Comparison of ENCODE assay signal across 8 cellular contexts in genomic region chr12:56299308-56299852, GRCh38. TPM values are rescaled to one million over a fixed set of nuclear protein-coding genes. Genes with fewer than 3 reads are reported as not detected.
DNase-seq lines count a peak whose midpoint lies in the region; ATAC-seq and TF ChIP-seq lines count a peak whose summit lies in the region.

No MANE protein-coding gene starts in this region.

- H3K4me1 Mint-ChIP-seq in stimulated activated naive CD8-positive, alpha-beta T cell treated with anti-CD3 and anti-CD28 coated beads, Interleukin-15, Interleukin-2, amounts not matched to agents 100 ng/mL and 50 ng/mL, for 24 hours (ENCODE audit: low read depth) = peaks cover 56% of the 10 kb centered on the region

- TF ChIP-seq CTCF in Peyer's patch (IDR thresholded peaks at IDR 0.05) (no peak), liver (IDR thresholded peaks at IDR 0.05; ENCODE audit: low read depth, low read length, missing input control) (no peak), stomach (IDR thresholded peaks at IDR 0.05) (no peak)

- no peak for ATAC-seq in stimulated activated naive CD8-positive, alpha-beta T cell treated with anti-CD3 and anti-CD28 coated beads, Interleukin-15, Interleukin-2, amounts not matched to agents 100 U/mL and 50 U/mL, for 24 hours
- ATAC-seq in GM21360 (IDR thresholded peaks at IDR 0.05; ENCODE audit: unreplicated experiment) = no peak

- intact Hi-C loops in stomach (cut with DNase I; ENCODE audit: low total_unique reads) = no loop called here

- no peak for TF ChIP-seq RAD21 in liver (IDR thresholded peaks at IDR 0.05)

- no peak for TF ChIP-seq EP300 in stomach (IDR thresholded peaks at IDR 0.05)

- H3K36me3 ChIP-seq in Peyer's patch (peaks cover 0 to 21% (median 0%) of the 10 kb centered on the region in 3 donors), liver (ENCODE audit: control insufficient read depth in 4 of 4, insufficient read depth in 3 of 4, low read depth in 1 of 4, low read length in 3 of 4) (peaks cover 0 to 2% (median 0%) of the 10 kb centered on the region in 4 donors), stomach (peaks cover 0 to 36% (median 24%) of the 10 kb centered on the region in 4 donors)

- peak overlapping the region; percentile 89 to 98 (median 92) for H3K27ac ChIP-seq in Peyer's patch
- peak overlapping the region; percentile 86 for H3K27ac ChIP-seq in caudate nucleus (ENCODE audit: low read depth, low read length)
- H3K27ac ChIP-seq in liver (ENCODE audit: low read depth in 1 of 2, low read length in 2 of 2) = peak overlapping the region; percentile 86 to 95
- H3K27ac ChIP-seq in stomach = peak overlapping the region; percentile 94 to 98 (median 97)

- H3K4me1 ChIP-seq in Peyer's patch = peaks cover 0 to 49% (median 15%) of the 10 kb centered on the region in 4 donors
- H3K4me1 ChIP-seq in liver (ENCODE audit: control insufficient read depth in 4 of 4, insufficient read depth in 4 of 4, low read length in 3 of 4) = peaks cover 15 to 63% (median 59%) of the 10 kb centered on the region in 4 donors
- peaks cover 40 to 74% (median 54%) of the 10 kb centered on the region in 4 donors for H3K4me1 ChIP-seq in stomach

- peak overlapping the region; percentile 67 to 93 (median 78) for H3K4me3 ChIP-seq in Peyer's patch
- peak overlapping the region; percentile 70 to 97 (median 96) for H3K4me3 ChIP-seq in liver (ENCODE audit: low read depth in 1 of 3, low read length in 3 of 3)
- H3K4me3 ChIP-seq in stomach = peak overlapping the region; percentile 83 to 91 (median 88)

- H3K36me3 Mint-ChIP-seq in stimulated activated naive CD8-positive, alpha-beta T cell treated with anti-CD3 and anti-CD28 coated beads, Interleukin-15, Interleukin-2, amounts not matched to agents 100 ng/mL and 50 ng/mL, for 24 hours (ENCODE audit: low read depth) = peaks cover 42% of the 10 kb centered on the region

- under 1% methylated on average over 10 of the region's 10 CpGs for WGBS in liver
- WGBS in stomach, 5 donors = 0 to 3% (median 2%) methylated on average over 10 of the region's 10 CpGs

- H3K27me3 Mint-ChIP-seq in stimulated activated naive CD8-positive, alpha-beta T cell treated with anti-CD3 and anti-CD28 coated beads, Interleukin-15, Interleukin-2, amounts not matched to agents 100 ng/mL and 50 ng/mL, for 24 hours = no peaks in the 10 kb centered on the region

- peak overlapping the region; percentile 67 to 80 for H3K9ac ChIP-seq in liver (ENCODE audit: low read depth in 1 of 2, low read length in 2 of 2)

- no peaks in the 10 kb centered on the region for H3K27me3 ChIP-seq in Peyer's patch
- no peaks in the 10 kb centered on the region for H3K27me3 ChIP-seq in liver (ENCODE audit: control insufficient read depth in 4 of 4, insufficient read depth in 4 of 4, low read length in 3 of 4)
- no peaks in the 10 kb centered on the region for H3K27me3 ChIP-seq in stomach

- TF ChIP-seq POLR2A in Peyer's patch (IDR thresholded peaks at IDR 0.05) (peak; percentile 31 to 44), stomach (IDR thresholded peaks at IDR 0.05) (no peak)

- no peaks in the 10 kb centered on the region for H3K9me3 Mint-ChIP-seq in stimulated activated naive CD8-positive, alpha-beta T cell treated with anti-CD3 and anti-CD28 coated beads, Interleukin-15, Interleukin-2, amounts not matched to agents 100 ng/mL and 50 ng/mL, for 24 hours

- H3K4me3 Mint-ChIP-seq in stimulated activated naive CD8-positive, alpha-beta T cell treated with anti-CD3 and anti-CD28 coated beads, Interleukin-15, Interleukin-2, amounts not matched to agents 100 ng/mL and 50 ng/mL, for 24 hours = peak overlapping the region; percentile 99

- H3K9me3 ChIP-seq in Peyer's patch (no peaks in the 10 kb centered on the region), liver (ENCODE audit: control insufficient read depth in 4 of 4, low read length in 3 of 4) (no peaks in the 10 kb centered on the region), stomach (no peaks in the 10 kb centered on the region)

- H3K27ac Mint-ChIP-seq in stimulated activated naive CD8-positive, alpha-beta T cell treated with anti-CD3 and anti-CD28 coated beads, Interleukin-15, Interleukin-2, amounts not matched to agents 100 ng/mL and 50 ng/mL, for 24 hours = peak overlapping the region; percentile 97

- DNase-seq in stimulated activated naive CD8-positive, alpha-beta T cell treated with anti-CD3 and anti-CD28 coated beads, Interleukin-15, Interleukin-2, amounts not matched to agents 100 U/mL and 50 U/mL, for 24 hours = no peak
- DNase-seq in Peyer's patch = peak in 1 of 3 donors; percentile 56
- peak in 14 of 61 donors; percentile 2 to 64 (median 42) for DNase-seq in caudate nucleus (lab: John Stamatoyannopoulos, UW)
- no peak for DNase-seq in stomach
- no peak for DNase-seq in AG20443 (ENCODE audit: low spot score)

TF ChIP-seq in liver, 16 proteins besides CTCF, POLR2A, EP300 and RAD21:
- TF ChIP-seq ATF3 (IDR thresholded peaks at IDR 0.05) = no peak
- no peak for TF ChIP-seq RXRA (IDR thresholded peaks at IDR 0.05)
- TF ChIP-seq JUND (IDR thresholded peaks at IDR 0.05) = no peak
- no peak for TF ChIP-seq NR2F2 (IDR thresholded peaks at IDR 0.05)
- no peak for TF ChIP-seq FOXA2 (IDR thresholded peaks at IDR 0.05)
- no peak for TF ChIP-seq REST (IDR thresholded peaks at IDR 0.05)
- TF ChIP-seq FOXA1 (IDR thresholded peaks at IDR 0.05) = no peak
- no peak for TF ChIP-seq MAX (IDR thresholded peaks at IDR 0.05)
- no peak for TF ChIP-seq TAF1 (conservative IDR thresholded peaks at IDR 0.05)
- TF ChIP-seq EGR1 (IDR thresholded peaks at IDR 0.05; ENCODE audit: low read depth in 2 of 2) = no peak
- TF ChIP-seq HNF4G (IDR thresholded peaks at IDR 0.05) = no peak
TF ChIP-seq in liver: peak in this region for 0.

RNA-seq across cellular contexts. Expression of gene CS, which starts 0.8 kb away (rescaled TPM):
- total RNA-seq in Peyer's patch (100 to 1,000 TPM; 184 to 228 (median 203) TPM), liver (10 to 100 TPM; 59.0 to 79.9 TPM), stomach (100 to 1,000 TPM; 109 to 174 (median 135) TPM)
- polyA plus RNA-seq in liver (10 to 100 TPM; 33.8 to 36.0 TPM), stomach (10 to 100 TPM; 51.9 to 63.7 (median 55.4) TPM)

RNA-seq across cellular contexts. Expression of gene CNPY2, which starts 16.4 kb away (rescaled TPM):
- total RNA-seq in Peyer's patch (100 to 1,000 TPM in 2 of 4 donors, 10 to 100 TPM in 2; 72.5 to 131 (median 91.0) TPM), liver (10 to 100 TPM; 24.6 to 68.7 TPM), stomach (100 to 1,000 TPM in 1 of 5 donors, 10 to 100 TPM in 4; 39.7 to 112 (median 94.1) TPM)
- polyA plus RNA-seq in liver (100 to 1,000 TPM in 1 of 2 donors, 10 to 100 TPM in 1; 72.6 to 163 TPM), stomach (100 to 1,000 TPM in 1 of 3 donors, 10 to 100 TPM in 2; 71.0 to 105 (median 73.9) TPM)

RNA-seq across cellular contexts. Expression of gene COQ10A, which starts 32.6 kb away (rescaled TPM):
- 10 to 100 TPM in 2 of 4 donors, 1 to 10 TPM in 2; 9.1 to 14.8 (median 11.8) TPM for total RNA-seq in Peyer's patch
- total RNA-seq in liver = 10 to 100 TPM in 1 of 2 donors, 1 to 10 TPM in 1; 3.2 to 40.7 TPM
- 10 to 100 TPM in 1 of 2 donors, 1 to 10 TPM in 1; 9.5 to 21.6 TPM for polyA plus RNA-seq in liver
- total RNA-seq in stomach = 10 to 100 TPM in 2 of 5 donors, 1 to 10 TPM in 3; 6.8 to 86.4 (median 9.4) TPM
- 10 to 100 TPM in 1 of 3 donors, 1 to 10 TPM in 2; 4.4 to 10.1 (median 7.0) TPM for polyA plus RNA-seq in stomach

RNA-seq across cellular contexts. Expression of gene PAN2, which starts 34.4 kb away (rescaled TPM):
- 100 to 1,000 TPM in 2 of 4 donors, 10 to 100 TPM in 2; 82.5 to 114 (median 95.4) TPM for total RNA-seq in Peyer's patch
- total RNA-seq in liver = 10 to 100 TPM; 20.5 to 92.4 TPM
- polyA plus RNA-seq in liver = 10 to 100 TPM; 26.9 to 28.5 TPM
- 100 to 1,000 TPM in 2 of 5 donors, 10 to 100 TPM in 3; 41.7 to 146 (median 49.3) TPM for total RNA-seq in stomach
- 10 to 100 TPM in 1 of 3 donors, 1 to 10 TPM in 2; 4.9 to 28.4 (median 9.5) TPM for polyA plus RNA-seq in stomach

RNA-seq across cellular contexts. Expression of gene IL23A, which starts 39.3 kb away (rescaled TPM):
- total RNA-seq in Peyer's patch (1 to 10 TPM in 2 of 4 donors, not detected in 2; 3.1 to 5.8 TPM), liver (under 1 TPM in 1 of 2 donors, not detected in 1; 0.25 TPM), stomach (1 to 10 TPM in 1 of 5 donors, not detected in 4; 1.1 TPM)
- polyA plus RNA-seq in liver (under 1 TPM; 0.14 to 0.22 TPM), stomach (1 to 10 TPM in 1 of 3 donors, under 1 TPM in 1, not detected in 1; 0.56 to 1.9 TPM)

Comparison
In these comparisons a context has a peak if more than half of its experiments do, and no peak if none do; other contexts are left out.
1. POLR2A ChIP-seq: peak in Peyer's patch (2 of 2); none in stomach (0 of 4).
2. Peak in every context shown above with its lines, with median percentiles within 50 percentile points of each other: H3K27ac ChIP-seq and H3K4me3 ChIP-seq.